In the genomic region with DNA sequence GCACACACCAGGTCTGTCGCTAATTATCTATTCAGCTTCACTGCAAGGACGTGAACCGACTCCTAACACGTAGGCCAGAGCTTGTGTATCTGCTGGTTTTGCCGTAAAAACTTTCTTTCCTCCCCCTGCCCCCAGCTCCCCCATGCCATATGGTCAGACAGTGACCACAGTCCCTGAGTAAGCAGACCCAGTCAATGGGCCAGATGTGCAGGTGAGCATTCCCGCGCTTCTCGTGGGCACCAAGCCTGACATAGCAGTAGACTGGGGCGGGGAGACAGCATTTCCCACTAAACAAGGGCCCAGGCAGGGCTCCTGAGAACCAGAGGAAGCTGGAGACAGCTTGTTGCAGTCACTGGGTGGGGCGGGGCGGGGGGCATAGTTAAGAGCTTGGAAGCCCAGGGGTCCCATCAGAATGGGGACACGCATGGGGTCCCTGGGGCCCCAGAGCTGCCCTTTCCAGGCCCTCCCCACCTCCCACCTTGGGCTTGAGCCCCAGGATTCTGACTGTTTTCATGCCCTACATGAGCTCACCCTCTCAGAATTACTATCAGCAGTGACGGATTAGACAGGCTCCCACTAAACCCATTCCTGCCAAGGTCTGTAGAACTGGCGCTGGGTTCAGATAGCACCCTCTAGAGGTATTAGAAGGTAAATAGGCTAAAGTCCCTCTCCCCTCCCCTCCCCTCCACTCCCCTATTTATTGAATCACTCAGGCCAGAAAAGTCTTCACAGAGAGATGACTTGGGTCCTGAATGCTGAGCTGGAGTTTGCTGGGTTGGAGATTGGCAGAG, we compare ENCODE assay signal across 11 cellular contexts. TPM values are rescaled to one million over a fixed set of nuclear protein-coding genes. Genes with fewer than 3 reads are reported as not detected.
DNase-seq lines count a peak whose midpoint lies in the region; ATAC-seq and TF ChIP-seq lines count a peak whose summit lies in the region.
"Had no signal": no experiment of that assay in that cellular context is flagged by ENCODE, and none has a peak within 500 bp of the region (broad histone marks: within the 10 kb centered on the region; RNA-seq: fewer than 3 reads in every experiment).

No MANE protein-coding gene starts in this region.

- H3K4me3 ChIP-seq in uterus, result no peak overlapping the region

- no peak for TF ChIP-seq POLR2A in uterus (IDR thresholded peaks at IDR 0.05)

- no peaks in the 10 kb centered on the region for H3K4me1 ChIP-seq in uterus

- no peaks in the 10 kb centered on the region for H3K36me3 ChIP-seq in uterus

- H3K27ac ChIP-seq in uterus, result no peak overlapping the region

- no peaks in the 10 kb centered on the region for H3K27me3 ChIP-seq in uterus

- peak; percentile 22 for ATAC-seq in esophagus mucosa
- ATAC-seq: T-cell had no signal

- intact Hi-C loops in uterus (cut with DNase I; ENCODE audit: low total_unique reads), result no loop called here

- no peak for TF ChIP-seq CTCF in uterus (IDR thresholded peaks at IDR 0.05)

- DNase-seq in NCI-H524 (lab: John Stamatoyannopoulos, UW) (peak; percentile 23 to 69), NCI-H524 treated with DMSO at 0.1 percent for 48 hours (lab: John Stamatoyannopoulos, UW) (no peak), NCI-H82 (lab: John Stamatoyannopoulos, UW) (peak; percentile 94), retina (peak; percentile 18), SKM-1 (lab: John Stamatoyannopoulos, UW; ENCODE audit: unreplicated experiment) (no peak), uterus (no peak), NCI-H2081 (lab: John Stamatoyannopoulos, UW) (no peak)
- DNase-seq: naive B cell, NCI-H1417 treated with DMSO at 0.1 percent for 48 hours, T-cell had no signal

- no peaks in the 10 kb centered on the region for H3K9me3 ChIP-seq in uterus

RNA-seq across cellular contexts. Expression of gene CDH26, which starts 51.8 kb away (rescaled TPM):
- total RNA-seq in esophagus mucosa (1.3 TPM), uterus (1 to 10 TPM in 1 of 4 donors, under 1 TPM in 2, not detected in 1; 0.76 to 2.1 (median 0.77) TPM)

Comparison
In these comparisons a context has a peak if more than half of its experiments do, and no peak if none do; other contexts are left out.
1. DNase-seq: peak in NCI-H524 (2 of 2), NCI-H82 (single experiment) and retina (single experiment); none in NCI-H524 treated with DMSO at 0.1 percent for 48 hours (single experiment), SKM-1 (single experiment), uterus (0 of 2) and NCI-H2081 (0 of 2).